8 cellular contexts compared by ENCODE assay signal in genomic region chr15:40764766-40765136, GRCh38. TPM values are rescaled to one million over a fixed set of nuclear protein-coding genes. Genes with fewer than 3 reads are reported as not detected.
DNase-seq lines count a peak whose midpoint lies in the region; ATAC-seq, FAIRE-seq and TF ChIP-seq lines count a peak whose summit lies in the region.

No MANE protein-coding gene starts in this region.

- peak overlapping the region; percentile 82 for H3K4me3 Mint-ChIP-seq in T-helper 2 cell treated with Interferon-gamma antibody and Interleukin-4, amounts not matched to agents 5 μg/mL and 100 μg/mL, for 36 hours

- H3K4me1 ChIP-seq in HAP-1: peaks cover 20% of the 10 kb centered on the region
- H3K4me1 ChIP-seq in right atrium auricular region: peaks cover 0 to 36% of the 10 kb centered on the region in 2 donors

- H3K4me3 ChIP-seq in HAP-1 (peak overlapping the region; percentile 57), right atrium auricular region (peak overlapping the region; percentile 43 to 58), skeletal muscle cell (ENCODE audit: low read depth, low read length) (peak overlapping the region; percentile 50), MG63 (no peak overlapping the region)

- peaks cover 42% of the 10 kb centered on the region for H3K4me1 Mint-ChIP-seq in T-helper 2 cell treated with Interferon-gamma antibody and Interleukin-4, amounts not matched to agents 5 μg/mL and 100 μg/mL, for 36 hours (ENCODE audit: low read depth)

- in situ Hi-C loops in HAP-1 (cut with MboI; ENCODE audit: low sequenced_read_pairs): no loop called here

- no peaks in the 10 kb centered on the region for H3K9me3 Mint-ChIP-seq in T-helper 2 cell treated with Interferon-gamma antibody and Interleukin-4, amounts not matched to agents 5 μg/mL and 100 μg/mL, for 36 hours

- H3K27me3 ChIP-seq in HAP-1 (ENCODE audit: low read depth) (no peaks in the 10 kb centered on the region), right atrium auricular region (no peaks in the 10 kb centered on the region), MG63 (no peaks in the 10 kb centered on the region)

- H3K9me3 ChIP-seq in HAP-1 (no peaks in the 10 kb centered on the region), right atrium auricular region (no peaks in the 10 kb centered on the region), MG63 (no peaks in the 10 kb centered on the region)

- peak overlapping the region; percentile 71 to 74 for H3K27ac ChIP-seq in right atrium auricular region

- ATAC-seq in HG02610 (IDR thresholded peaks at IDR 0.05; ENCODE audit: unreplicated experiment): no peak

- no peak for FAIRE-seq in RCC 7860 (lab: Jason Lieb, UNC)

- peak overlapping the region; percentile 93 for H3K27ac Mint-ChIP-seq in T-helper 2 cell treated with Interferon-gamma antibody and Interleukin-4, amounts not matched to agents 5 μg/mL and 100 μg/mL, for 36 hours

- peak in 1 of 2 experiments; percentile 29 for DNase-seq in HAP-1 (ENCODE audit: low spot score in 2 of 2)
- DNase-seq in T-helper 2 cell treated with Interferon-gamma antibody and Interleukin-4, amounts not matched to agents 5 μg/mL and 100 μg/mL, for 36 hours (ENCODE audit: low spot score): no peak
- no peak for DNase-seq in right atrium auricular region (ENCODE audit: low spot score)
- no peak for DNase-seq in skeletal muscle cell (ENCODE audit: low read depth)
- DNase-seq in mesenteric fat pad (ENCODE audit: low spot score): no peak
- no peak for DNase-seq in MG63
- DNase-seq in RCC 7860 (ENCODE audit: low spot score): no peak

- H3K36me3 ChIP-seq in HAP-1 (replicated peaks): peaks cover 9% of the 10 kb centered on the region; the same call in 1 of the 2 replicates
- H3K36me3 ChIP-seq in right atrium auricular region: no peaks in the 10 kb centered on the region
- peaks cover 5% of the 10 kb centered on the region; the same call in 1 of the 2 replicates for H3K36me3 ChIP-seq in MG63

- H3K27me3 Mint-ChIP-seq in T-helper 2 cell treated with Interferon-gamma antibody and Interleukin-4, amounts not matched to agents 5 μg/mL and 100 μg/mL, for 36 hours (ENCODE audit: low read depth): no peaks in the 10 kb centered on the region

- no peak for TF ChIP-seq CTCF in right atrium auricular region (IDR thresholded peaks at IDR 0.05)

- H3K36me3 Mint-ChIP-seq in T-helper 2 cell treated with Interferon-gamma antibody and Interleukin-4, amounts not matched to agents 5 μg/mL and 100 μg/mL, for 36 hours (ENCODE audit: low read depth): peaks cover 11% of the 10 kb centered on the region

RNA-seq across cellular contexts. Expression of gene GCHFR, which starts 0.9 kb away (rescaled TPM):
- total RNA-seq in right atrium auricular region (10 to 100 TPM in 1 of 2 donors, 1 to 10 TPM in 1; 9.7 to 33.8 TPM), mesenteric fat pad (17.1 TPM)
- 3.5 and 4.4 TPM in 2 replicates for total RNA-seq in MG63 (2014; rRNA removed; shearing (Covaris generic); ENCODE audit: low replicate concordance)

RNA-seq across cellular contexts. Expression of gene C15orf62, which starts 5.0 kb away (rescaled TPM):
- total RNA-seq in right atrium auricular region (under 1 TPM in 1 of 2 donors, not detected in 1; 0.83 TPM), mesenteric fat pad (0.19 TPM)
- not detected in 2 replicates for total RNA-seq in MG63 (2014; rRNA removed; shearing (Covaris generic); ENCODE audit: low replicate concordance)

RNA-seq across cellular contexts. Expression of gene RMDN3, which starts 9.7 kb away (rescaled TPM):
- total RNA-seq in right atrium auricular region (10 to 100 TPM; 12.4 to 14.4 TPM), mesenteric fat pad (57.0 TPM)
- total RNA-seq in MG63 (2014; rRNA removed; shearing (Covaris generic); ENCODE audit: low replicate concordance): 43.1 and 53.4 TPM in 2 replicates

RNA-seq across cellular contexts. Expression of gene ZFYVE19, which starts 42.1 kb away (rescaled TPM):
- total RNA-seq in right atrium auricular region (10 to 100 TPM; 10.1 to 14.8 TPM), mesenteric fat pad (9.8 TPM)
- 6.4 and 27.8 TPM in 2 replicates for total RNA-seq in MG63 (2014; rRNA removed; shearing (Covaris generic); ENCODE audit: low replicate concordance)

RNA-seq across cellular contexts. Expression of gene DNAJC17, which starts 42.5 kb away (rescaled TPM):
- total RNA-seq in right atrium auricular region: 10 to 100 TPM; 11.6 to 15.7 TPM
- total RNA-seq in mesenteric fat pad: 25.8 TPM
- total RNA-seq in MG63 (2014; rRNA removed; shearing (Covaris generic); ENCODE audit: low replicate concordance): 44.9 and 75.8 TPM in 2 replicates
